In genomic region chr9:136399176-136400037, GRCh38 we compare ENCODE assay signal across 1 cellular context.
TF ChIP-seq lines count a peak whose summit lies in the region.

No MANE protein-coding gene starts in this region.

TF ChIP-seq in HepG2, 621 proteins besides CTCF, POLR2A, EP300 and RAD21 (continued from another document):
- TF ChIP-seq, protein P1, sequence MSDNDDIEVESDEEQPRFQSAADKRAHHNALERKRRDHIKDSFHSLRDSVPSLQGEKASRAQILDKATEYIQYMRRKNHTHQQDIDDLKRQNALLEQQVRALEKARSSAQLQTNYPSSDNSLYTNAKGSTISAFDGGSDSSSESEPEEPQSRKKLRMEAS (IDR thresholded peaks at IDR 0.05), result peak; percentile 52; the same call in 1 of the 2 replicates
- TF ChIP-seq CBX5 (CRISPR knock-in tag; IDR thresholded peaks at IDR 0.05; ENCODE audit: borderline replicate concordance), result no peak
- TF ChIP-seq, protein P2, sequence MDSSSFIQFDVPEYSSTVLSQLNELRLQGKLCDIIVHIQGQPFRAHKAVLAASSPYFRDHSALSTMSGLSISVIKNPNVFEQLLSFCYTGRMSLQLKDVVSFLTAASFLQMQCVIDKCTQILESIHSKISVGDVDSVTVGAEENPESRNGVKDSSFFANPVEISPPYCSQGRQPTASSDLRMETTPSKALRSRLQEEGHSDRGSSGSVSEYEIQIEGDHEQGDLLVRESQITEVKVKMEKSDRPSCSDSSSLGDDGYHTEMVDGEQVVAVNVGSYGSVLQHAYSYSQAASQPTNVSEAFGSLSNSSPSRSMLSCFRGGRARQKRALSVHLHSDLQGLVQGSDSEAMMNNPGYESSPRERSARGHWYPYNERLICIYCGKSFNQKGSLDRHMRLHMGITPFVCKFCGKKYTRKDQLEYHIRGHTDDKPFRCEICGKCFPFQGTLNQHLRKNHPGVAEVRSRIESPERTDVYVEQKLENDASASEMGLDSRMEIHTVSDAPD (CRISPR knock-in tag; IDR thresholded peaks at IDR 0.05), result no peak
- no peak for TF ChIP-seq ZNF331 (CRISPR knock-in tag; IDR thresholded peaks at IDR 0.05)
- 0 out of 2 replicates have a peak, but pooled peaks have one; percentile 17 for TF ChIP-seq ZNF430 (CRISPR knock-in tag; IDR thresholded peaks at IDR 0.05)
- no peak for TF ChIP-seq ZSCAN29 (CRISPR knock-in tag; conservative IDR thresholded peaks at IDR 0.05)
- TF ChIP-seq SIN3B (IDR thresholded peaks at IDR 0.05; ENCODE audit: low read length), result no peak
- no peak for TF ChIP-seq ZNF562 (CRISPR knock-in tag; IDR thresholded peaks at IDR 0.05; ENCODE audit: borderline replicate concordance)
- no peak for TF ChIP-seq TCF12 (IDR thresholded peaks at IDR 0.05)
- no peak for TF ChIP-seq TCF12 (CRISPR knock-in tag; IDR thresholded peaks at IDR 0.05)
- TF ChIP-seq KLF13 (CRISPR knock-in tag; IDR thresholded peaks at IDR 0.05), result no peak
- no peak for TF ChIP-seq NR1H2 (CRISPR knock-in tag; IDR thresholded peaks at IDR 0.05; ENCODE audit: borderline replicate concordance, low read depth)
- TF ChIP-seq ZNF704 (CRISPR knock-in tag; IDR thresholded peaks at IDR 0.05; ENCODE audit: borderline replicate concordance), result 0 out of 2 replicates have a peak, but pooled peaks have one; percentile 4
- TF ChIP-seq RXRA (CRISPR knock-in tag; IDR thresholded peaks at IDR 0.05), result peak; percentile 55; the same call in 1 of the 2 replicates
- TF ChIP-seq, protein P3, sequence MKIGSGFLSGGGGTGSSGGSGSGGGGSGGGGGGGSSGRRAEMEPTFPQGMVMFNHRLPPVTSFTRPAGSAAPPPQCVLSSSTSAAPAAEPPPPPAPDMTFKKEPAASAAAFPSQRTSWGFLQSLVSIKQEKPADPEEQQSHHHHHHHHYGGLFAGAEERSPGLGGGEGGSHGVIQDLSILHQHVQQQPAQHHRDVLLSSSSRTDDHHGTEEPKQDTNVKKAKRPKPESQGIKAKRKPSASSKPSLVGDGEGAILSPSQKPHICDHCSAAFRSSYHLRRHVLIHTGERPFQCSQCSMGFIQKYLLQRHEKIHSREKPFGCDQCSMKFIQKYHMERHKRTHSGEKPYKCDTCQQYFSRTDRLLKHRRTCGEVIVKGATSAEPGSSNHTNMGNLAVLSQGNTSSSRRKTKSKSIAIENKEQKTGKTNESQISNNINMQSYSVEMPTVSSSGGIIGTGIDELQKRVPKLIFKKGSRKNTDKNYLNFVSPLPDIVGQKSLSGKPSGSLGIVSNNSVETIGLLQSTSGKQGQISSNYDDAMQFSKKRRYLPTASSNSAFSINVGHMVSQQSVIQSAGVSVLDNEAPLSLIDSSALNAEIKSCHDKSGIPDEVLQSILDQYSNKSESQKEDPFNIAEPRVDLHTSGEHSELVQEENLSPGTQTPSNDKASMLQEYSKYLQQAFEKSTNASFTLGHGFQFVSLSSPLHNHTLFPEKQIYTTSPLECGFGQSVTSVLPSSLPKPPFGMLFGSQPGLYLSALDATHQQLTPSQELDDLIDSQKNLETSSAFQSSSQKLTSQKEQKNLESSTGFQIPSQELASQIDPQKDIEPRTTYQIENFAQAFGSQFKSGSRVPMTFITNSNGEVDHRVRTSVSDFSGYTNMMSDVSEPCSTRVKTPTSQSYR (CRISPR knock-in tag; IDR thresholded peaks at IDR 0.05; ENCODE audit: borderline replicate concordance), result no peak
- peak; percentile 85; the same call in 1 of the 2 replicates for TF ChIP-seq ZNF558 (CRISPR knock-in tag; IDR thresholded peaks at IDR 0.05; ENCODE audit: borderline replicate concordance)
- TF ChIP-seq, protein P4, sequence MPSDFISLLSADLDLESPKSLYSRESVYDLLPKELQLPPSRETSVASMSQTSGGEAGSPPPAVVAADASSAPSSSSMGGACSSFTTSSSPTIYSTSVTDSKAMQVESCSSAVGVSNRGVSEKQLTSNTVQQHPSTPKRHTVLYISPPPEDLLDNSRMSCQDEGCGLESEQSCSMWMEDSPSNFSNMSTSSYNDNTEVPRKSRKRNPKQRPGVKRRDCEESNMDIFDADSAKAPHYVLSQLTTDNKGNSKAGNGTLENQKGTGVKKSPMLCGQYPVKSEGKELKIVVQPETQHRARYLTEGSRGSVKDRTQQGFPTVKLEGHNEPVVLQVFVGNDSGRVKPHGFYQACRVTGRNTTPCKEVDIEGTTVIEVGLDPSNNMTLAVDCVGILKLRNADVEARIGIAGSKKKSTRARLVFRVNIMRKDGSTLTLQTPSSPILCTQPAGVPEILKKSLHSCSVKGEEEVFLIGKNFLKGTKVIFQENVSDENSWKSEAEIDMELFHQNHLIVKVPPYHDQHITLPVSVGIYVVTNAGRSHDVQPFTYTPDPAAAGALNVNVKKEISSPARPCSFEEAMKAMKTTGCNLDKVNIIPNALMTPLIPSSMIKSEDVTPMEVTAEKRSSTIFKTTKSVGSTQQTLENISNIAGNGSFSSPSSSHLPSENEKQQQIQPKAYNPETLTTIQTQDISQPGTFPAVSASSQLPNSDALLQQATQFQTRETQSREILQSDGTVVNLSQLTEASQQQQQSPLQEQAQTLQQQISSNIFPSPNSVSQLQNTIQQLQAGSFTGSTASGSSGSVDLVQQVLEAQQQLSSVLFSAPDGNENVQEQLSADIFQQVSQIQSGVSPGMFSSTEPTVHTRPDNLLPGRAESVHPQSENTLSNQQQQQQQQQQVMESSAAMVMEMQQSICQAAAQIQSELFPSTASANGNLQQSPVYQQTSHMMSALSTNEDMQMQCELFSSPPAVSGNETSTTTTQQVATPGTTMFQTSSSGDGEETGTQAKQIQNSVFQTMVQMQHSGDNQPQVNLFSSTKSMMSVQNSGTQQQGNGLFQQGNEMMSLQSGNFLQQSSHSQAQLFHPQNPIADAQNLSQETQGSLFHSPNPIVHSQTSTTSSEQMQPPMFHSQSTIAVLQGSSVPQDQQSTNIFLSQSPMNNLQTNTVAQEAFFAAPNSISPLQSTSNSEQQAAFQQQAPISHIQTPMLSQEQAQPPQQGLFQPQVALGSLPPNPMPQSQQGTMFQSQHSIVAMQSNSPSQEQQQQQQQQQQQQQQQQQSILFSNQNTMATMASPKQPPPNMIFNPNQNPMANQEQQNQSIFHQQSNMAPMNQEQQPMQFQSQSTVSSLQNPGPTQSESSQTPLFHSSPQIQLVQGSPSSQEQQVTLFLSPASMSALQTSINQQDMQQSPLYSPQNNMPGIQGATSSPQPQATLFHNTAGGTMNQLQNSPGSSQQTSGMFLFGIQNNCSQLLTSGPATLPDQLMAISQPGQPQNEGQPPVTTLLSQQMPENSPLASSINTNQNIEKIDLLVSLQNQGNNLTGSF (CRISPR knock-in tag; IDR thresholded peaks at IDR 0.05), result no peak
- 0 out of 2 replicates have a peak, but pooled peaks have one; percentile 1 for TF ChIP-seq NR2C2 (CRISPR knock-in tag; IDR thresholded peaks at IDR 0.05; ENCODE audit: borderline replicate concordance)
- TF ChIP-seq BRCA1 (CRISPR knock-in tag; IDR thresholded peaks at IDR 0.05), result no peak
- peak; percentile 85; the same call in 1 of the 2 replicates for TF ChIP-seq ARNT2 (CRISPR knock-in tag; IDR thresholded peaks at IDR 0.05; ENCODE audit: low read depth)
- 0 out of 2 replicates have a peak, but pooled peaks have one; percentile 79 for TF ChIP-seq BCL3 (CRISPR knock-in tag; IDR thresholded peaks at IDR 0.05)
- no peak for TF ChIP-seq HOXA7 (CRISPR knock-in tag; IDR thresholded peaks at IDR 0.05)
- TF ChIP-seq, protein P5, sequence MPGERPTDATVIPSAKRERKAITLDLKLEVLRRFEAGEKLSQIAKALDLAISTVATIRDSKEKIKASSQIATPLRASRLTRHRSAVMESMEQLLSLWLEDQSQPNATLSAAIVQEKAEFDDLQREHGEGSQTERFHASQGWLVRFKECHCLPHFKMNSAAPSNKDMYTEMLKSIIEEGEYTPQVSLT (CRISPR knock-in tag; IDR thresholded peaks at IDR 0.05; ENCODE audit: borderline replicate concordance, low read depth), result 0 out of 2 replicates have a peak, but pooled peaks have one; percentile 45
- TF ChIP-seq ZFP1 (CRISPR knock-in tag; IDR thresholded peaks at IDR 0.05), result no peak
- TF ChIP-seq MYC (CRISPR knock-in tag; IDR thresholded peaks at IDR 0.05; ENCODE audit: borderline replicate concordance), result peak; percentile 35; the same call in 1 of the 2 replicates
- 0 out of 2 replicates have a peak, but pooled peaks have one; percentile 31 for TF ChIP-seq ZNF724P (CRISPR knock-in tag; IDR thresholded peaks at IDR 0.05; ENCODE audit: borderline replicate concordance)
- peak; percentile 32; the same call in 1 of the 2 replicates for TF ChIP-seq ZSCAN20 (CRISPR knock-in tag; IDR thresholded peaks at IDR 0.05; ENCODE audit: borderline replicate concordance)
